Comparison of ENCODE assay signal across 22 cellular contexts in genomic region chr4:147192679-147193078, GRCh38.
"Had no signal": no experiment of that assay in that cellular context is flagged by ENCODE, and none has a peak within 500 bp of the region (broad histone marks: within the 10 kb centered on the region; RNA-seq: fewer than 3 reads in every experiment).

No MANE protein-coding gene starts in this region.

- H3K27me3 ChIP-seq: esophagus squamous epithelium, heart left ventricle, stomach had no signal

- H3K27ac Mint-ChIP-seq: dendritic cell treated with granulocyte-macrophage colony-stimulating factor and Interleukin-4, amounts not matched to agents 40 ng/mL and 50 ng/mL, for 4 days; effector memory CD8-positive, alpha-beta T cell; naive thymus-derived CD4-positive, alpha-beta T cell; nephron progenitor cell had no signal

- H3K4me1 Mint-ChIP-seq: nephron progenitor cell had no signal

- H3K4me3 ChIP-seq: esophagus squamous epithelium, heart left ventricle, psoas muscle, skin epidermis, stomach, thoracic aorta had no signal

- H3K36me3 ChIP-seq: esophagus squamous epithelium, heart left ventricle, stomach, thoracic aorta had no signal

- H3K4me3 Mint-ChIP-seq: dendritic cell treated with granulocyte-macrophage colony-stimulating factor and Interleukin-4, amounts not matched to agents 40 ng/mL and 50 ng/mL, for 4 days; effector memory CD8-positive, alpha-beta T cell; naive thymus-derived CD4-positive, alpha-beta T cell; nephron progenitor cell had no signal

- H3K27me3 Mint-ChIP-seq: dendritic cell treated with granulocyte-macrophage colony-stimulating factor and Interleukin-4, amounts not matched to agents 40 ng/mL and 50 ng/mL, for 4 days had no signal

- H3K36me3 Mint-ChIP-seq: naive thymus-derived CD4-positive, alpha-beta T cell had no signal

- ATAC-seq: effector memory CD8-positive, alpha-beta T cell; heart left ventricle; left lobe of liver; naive thymus-derived CD4-positive, alpha-beta T cell; psoas muscle; sciatic nerve had no signal

- H3K9me3 ChIP-seq: psoas muscle, thoracic aorta had no signal

- H3K27ac ChIP-seq: epithelial cell of prostate, esophagus squamous epithelium, heart left ventricle, psoas muscle, skin epidermis, stomach, thoracic aorta had no signal

- H3K4me1 ChIP-seq: esophagus squamous epithelium, psoas muscle had no signal

- DNase-seq: effector memory CD8-positive, alpha-beta T cell; esophagus squamous epithelium; heart left ventricle; hypothalamus; islet precursor cell; mammary epithelial cell; naive thymus-derived CD4-positive, alpha-beta T cell; nephron progenitor cell; psoas muscle; retina; stimulated activated CD4-positive, alpha-beta T cell treated with anti-CD3 and anti-CD28 coated beads, Interleukin-2, amount 100 ng/mL, for 24 hours; stimulated activated CD4-positive, alpha-beta T cell treated with anti-CD3 and anti-CD28 coated beads, Interleukin-4, amount 100 ng/mL, for 4 hours; stimulated activated naive CD4-positive, alpha-beta T cell; stomach; substantia nigra; trophoblast cell had no signal
